ENCODE assay signal across 8 cellular contexts in genomic region chr17:7916383-7916677, GRCh38. TPM values are rescaled to one million over a fixed set of nuclear protein-coding genes. Genes with fewer than 3 reads are reported as not detected.
DNase-seq lines count a peak whose midpoint lies in the region; ATAC-seq, FAIRE-seq and TF ChIP-seq lines count a peak whose summit lies in the region.

No MANE protein-coding gene starts in this region.

- peaks cover 50% of the 10 kb centered on the region for H3K27me3 ChIP-seq in iPS-18a (ENCODE audit: control insufficient read depth, insufficient read depth, low read length)

- H3K4me3 Mint-ChIP-seq in activated CD4-positive, alpha-beta T cell treated with anti-CD3 and anti-CD28 coated beads for 36 hours, result peak overlapping the region; percentile 86
- H3K4me3 Mint-ChIP-seq in activated CD8-positive, alpha-beta T cell treated with anti-CD3 and anti-CD28 coated beads for 36 hours, result peak overlapping the region; percentile 85

- POLR2A ChIA-PET in activated CD4-positive, alpha-beta T cell treated with anti-CD3 and anti-CD28 coated beads for 36 hours (lab: Charles Lee), result interaction anchor here (0.9 to 3.5 kb wide), 4 partner anchors 16 to 125 kb away, joined by 3 to 25 read pairs (median 3); partner anchors contain the start of genes CNTROB and TRAPPC1
- POLR2A ChIA-PET in activated CD8-positive, alpha-beta T cell treated with anti-CD3 and anti-CD28 coated beads for 36 hours (lab: Charles Lee), result interaction anchor here (0.6 to 3.7 kb wide), 16 partner anchors 10 to 141 kb away, joined by 3 to 23 read pairs (median 4); partner anchors contain the start of genes CNTROB, NAA38 and TRAPPC1

- intact Hi-C loops in activated CD4-positive, alpha-beta T cell treated with anti-CD3 and anti-CD28 coated beads for 36 hours (cut with DNase I, micrococcal nuclease), result no loop called here
- intact Hi-C loops in activated CD8-positive, alpha-beta T cell treated with anti-CD3 and anti-CD28 coated beads for 36 hours (cut with micrococcal nuclease), result no loop called here

- peaks cover 27% of the 10 kb centered on the region for H3K4me1 Mint-ChIP-seq in activated CD4-positive, alpha-beta T cell treated with anti-CD3 and anti-CD28 coated beads for 36 hours
- H3K4me1 Mint-ChIP-seq in activated CD8-positive, alpha-beta T cell treated with anti-CD3 and anti-CD28 coated beads for 36 hours (ENCODE audit: low read depth), result peaks cover 22% of the 10 kb centered on the region

- no peak for FAIRE-seq in GM19239 (lab: Jason Lieb, UNC)

- peak overlapping the region; percentile 80 for H3K27ac Mint-ChIP-seq in activated CD4-positive, alpha-beta T cell treated with anti-CD3 and anti-CD28 coated beads for 36 hours
- peak overlapping the region; percentile 81 for H3K27ac Mint-ChIP-seq in activated CD8-positive, alpha-beta T cell treated with anti-CD3 and anti-CD28 coated beads for 36 hours

- H3K36me3 ChIP-seq in iPS-18a (ENCODE audit: control insufficient read depth, low read depth, low read length), result no peaks in the 10 kb centered on the region

- peaks cover 3% of the 10 kb centered on the region for H3K4me1 ChIP-seq in iPS-18a (ENCODE audit: control insufficient read depth, low read depth, low read length)

- peak overlapping the region; percentile 35 for H3K4me3 ChIP-seq in iPS-18a (ENCODE audit: low read length)

- H3K36me3 Mint-ChIP-seq in activated CD4-positive, alpha-beta T cell treated with anti-CD3 and anti-CD28 coated beads for 36 hours (ENCODE audit: low read depth), result peaks cover 12% of the 10 kb centered on the region
- H3K36me3 Mint-ChIP-seq in activated CD8-positive, alpha-beta T cell treated with anti-CD3 and anti-CD28 coated beads for 36 hours (ENCODE audit: low read depth), result peaks cover 9% of the 10 kb centered on the region

- H3K9ac ChIP-seq in iPS-18a (ENCODE audit: low read length), result no peak overlapping the region

- no peak overlapping the region for H3K27ac ChIP-seq in iPS-18a (ENCODE audit: low read length)
- peak overlapping the region; percentile 90 for H3K27ac ChIP-seq in substantia nigra (ENCODE audit: low read depth, low read length, poor library complexity, severe bottlenecking)

- DNase-seq in activated CD4-positive, alpha-beta T cell treated with anti-CD3 and anti-CD28 coated beads for 36 hours, result no peak
- DNase-seq in activated CD4-positive, alpha-beta T cell treated with anti-CD3 and anti-CD28 coated beads, Interleukin-2, amount 50 U/mL, for 1 hour, result no peak
- DNase-seq in activated CD8-positive, alpha-beta T cell treated with anti-CD3 and anti-CD28 coated beads for 36 hours, result no peak
- DNase-seq in substantia nigra (lab: John Stamatoyannopoulos, UW) (peak in 3 of 49 donors; percentile 28 to 51 (median 47)), GM19239 (ENCODE audit: insufficient read length, low spot score) (no peak)

- CTCF ChIA-PET in activated CD4-positive, alpha-beta T cell treated with anti-CD3 and anti-CD28 coated beads for 36 hours (lab: Charles Lee), result interaction anchor here (0.6 to 8.5 kb wide), 23 partner anchors 11 to 242 kb away, joined by 3 to 61 read pairs (median 4); partner anchors contain the start of genes CNTROB, CYB5D1, KCNAB3 and NAA38
- CTCF ChIA-PET in activated CD8-positive, alpha-beta T cell treated with anti-CD3 and anti-CD28 coated beads for 36 hours (lab: Charles Lee), result interaction anchor here (0.9 to 11.2 kb wide), 11 partner anchors 10 to 229 kb away, joined by 3 to 214 read pairs (median 6); partner anchors contain the start of genes CNTROB, NAA38, TP53 and TRAPPC1

- H3K9me3 Mint-ChIP-seq in activated CD4-positive, alpha-beta T cell treated with anti-CD3 and anti-CD28 coated beads for 36 hours (ENCODE audit: low read depth), result no peaks in the 10 kb centered on the region
- H3K9me3 Mint-ChIP-seq in activated CD8-positive, alpha-beta T cell treated with anti-CD3 and anti-CD28 coated beads for 36 hours, result no peaks in the 10 kb centered on the region

- H3K9me3 ChIP-seq in iPS-18a (ENCODE audit: control insufficient read depth, low read depth, low read length), result no peaks in the 10 kb centered on the region

- ATAC-seq in activated CD4-positive, alpha-beta T cell treated with anti-CD3 and anti-CD28 coated beads for 36 hours, result no peak
- no peak for ATAC-seq in activated CD8-positive, alpha-beta T cell treated with anti-CD3 and anti-CD28 coated beads for 36 hours
- ATAC-seq in esophagus mucosa (no peak), GM18873 (IDR thresholded peaks at IDR 0.05; ENCODE audit: low FRiP score, unreplicated experiment) (no peak)

- no peak for TF ChIP-seq CTCF in activated CD8-positive, alpha-beta T cell treated with anti-CD3 and anti-CD28 coated beads for 36 hours (IDR thresholded peaks at IDR 0.05)

- H3K27me3 Mint-ChIP-seq in activated CD4-positive, alpha-beta T cell treated with anti-CD3 and anti-CD28 coated beads for 36 hours, result no peaks in the 10 kb centered on the region
- no peaks in the 10 kb centered on the region for H3K27me3 Mint-ChIP-seq in activated CD8-positive, alpha-beta T cell treated with anti-CD3 and anti-CD28 coated beads for 36 hours

RNA-seq across cellular contexts. Expression of gene RNF227, which starts 0.2 kb away (rescaled TPM):
- 1 to 10 TPM; 3.8 to 5.6 TPM for total RNA-seq in activated CD4-positive, alpha-beta T cell treated with anti-CD3 and anti-CD28 coated beads for 36 hours
- 1 to 10 TPM; 5.1 to 5.2 TPM for total RNA-seq in activated CD8-positive, alpha-beta T cell treated with anti-CD3 and anti-CD28 coated beads for 36 hours
- total RNA-seq in esophagus mucosa, result 2.4 TPM

RNA-seq across cellular contexts. Expression of gene KCNAB3, which starts 13.3 kb away (rescaled TPM):
- total RNA-seq in activated CD4-positive, alpha-beta T cell treated with anti-CD3 and anti-CD28 coated beads for 36 hours, result 1 to 10 TPM; 6.6 to 8.3 TPM
- 1 to 10 TPM; 7.2 to 7.6 TPM for total RNA-seq in activated CD8-positive, alpha-beta T cell treated with anti-CD3 and anti-CD28 coated beads for 36 hours
- 0.44 TPM for total RNA-seq in esophagus mucosa

RNA-seq across cellular contexts. Expression of gene TRAPPC1, which starts 15.4 kb away (rescaled TPM):
- total RNA-seq in activated CD4-positive, alpha-beta T cell treated with anti-CD3 and anti-CD28 coated beads for 36 hours, result 100 to 1,000 TPM; 166 to 169 TPM
- 100 to 1,000 TPM; 140 to 143 TPM for total RNA-seq in activated CD8-positive, alpha-beta T cell treated with anti-CD3 and anti-CD28 coated beads for 36 hours
- total RNA-seq in esophagus mucosa, result 108 TPM

RNA-seq across cellular contexts. Expression of gene CNTROB, which starts 15.7 kb away (rescaled TPM):
- 10 to 100 TPM; 53.0 to 80.5 TPM for total RNA-seq in activated CD4-positive, alpha-beta T cell treated with anti-CD3 and anti-CD28 coated beads for 36 hours
- 10 to 100 TPM; 48.4 to 54.1 TPM for total RNA-seq in activated CD8-positive, alpha-beta T cell treated with anti-CD3 and anti-CD28 coated beads for 36 hours
- total RNA-seq in esophagus mucosa, result 15.4 TPM

RNA-seq across cellular contexts. Expression of gene CHD3, which starts 27.7 kb away (rescaled TPM):
- 100 to 1,000 TPM; 145 to 161 TPM for total RNA-seq in activated CD4-positive, alpha-beta T cell treated with anti-CD3 and anti-CD28 coated beads for 36 hours
- total RNA-seq in activated CD8-positive, alpha-beta T cell treated with anti-CD3 and anti-CD28 coated beads for 36 hours, result 100 to 1,000 TPM; 130 to 139 TPM
- 50.7 TPM for total RNA-seq in esophagus mucosa
